Comparison of ENCODE assay signal across 8 cellular contexts in the genomic region with DNA sequence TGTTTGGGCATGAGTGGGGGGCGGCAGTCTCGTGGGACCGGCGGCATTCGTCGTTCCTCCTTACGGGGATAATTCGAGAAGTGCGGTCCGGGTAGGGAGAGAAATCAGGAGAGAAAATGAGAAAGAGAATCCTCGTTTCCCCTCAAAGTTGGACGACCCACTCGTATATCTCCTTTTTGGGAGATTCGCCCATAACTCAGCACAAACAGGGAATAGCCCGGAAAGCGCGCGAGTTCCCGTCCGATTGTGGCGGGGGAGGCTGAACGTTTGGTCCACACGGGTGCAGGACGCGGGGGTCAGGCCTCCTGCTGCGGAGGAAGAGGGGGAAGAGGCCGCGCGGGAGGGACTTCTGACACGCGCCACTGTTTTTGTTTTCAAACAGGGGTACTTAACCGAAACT. TPM values are rescaled to one million over a fixed set of nuclear protein-coding genes. Genes with fewer than 3 reads are reported as not detected.
DNase-seq lines count a peak whose midpoint lies in the region; ATAC-seq and TF ChIP-seq lines count a peak whose summit lies in the region.

No MANE protein-coding gene starts in this region.

- TF ChIP-seq EP300 in ovary (IDR thresholded peaks at IDR 0.05): no peak

- WGBS in ovary, 3 donors: 1 to 2% (median 1%) methylated on average over 32 of the region's 32 CpGs

- H3K27ac ChIP-seq in Peyer's patch (peak overlapping the region in 2 of 4 donors; percentile 65 to 84), ovary (no peak overlapping the region)

- no peaks in the 10 kb centered on the region for H3K9me3 ChIP-seq in Peyer's patch
- no peaks in the 10 kb centered on the region for H3K9me3 ChIP-seq in ovary

- H3K27me3 ChIP-seq in Peyer's patch (peaks cover 0 to 8% of the 10 kb centered on the region in 2 donors), ovary (no peaks in the 10 kb centered on the region)

- peak; percentile 34 for DNase-seq in EL
- DNase-seq in Peyer's patch: no peak
- peak; percentile 18 for DNase-seq in fibroblast of pulmonary artery (ENCODE audit: low read depth)
- peak; percentile 13 to 43 (median 19) for DNase-seq in ovary
- DNase-seq in H4 (ENCODE audit: low spot score): no peak
- no peak for DNase-seq in activated CD4-positive, alpha-beta T cell treated with anti-CD3 and anti-CD28 coated beads, Interleukin-2, amount 50 U/mL, for 48 hours

- ATAC-seq in GM21381 (IDR thresholded peaks at IDR 0.05; ENCODE audit: unreplicated experiment) (no peak), HG03460 (IDR thresholded peaks at IDR 0.05; ENCODE audit: unreplicated experiment) (no peak)

- no peak for TF ChIP-seq POLR2A in Peyer's patch (IDR thresholded peaks at IDR 0.05)
- no peak for TF ChIP-seq POLR2A in ovary (IDR thresholded peaks at IDR 0.05)

- H3K36me3 ChIP-seq in Peyer's patch: no peaks in the 10 kb centered on the region
- no peaks in the 10 kb centered on the region for H3K36me3 ChIP-seq in ovary

- H3K4me3 ChIP-seq in Peyer's patch: peak overlapping the region; percentile 49 to 92 (median 64)
- H3K4me3 ChIP-seq in fibroblast of pulmonary artery (replicated peaks; ENCODE audit: low read depth, low read length): peak overlapping the region; percentile 71
- peak overlapping the region; percentile 95 for H3K4me3 ChIP-seq in ovary

- intact Hi-C loops in ovary (cut with DNase I): no loop called here

- H3K4me1 ChIP-seq in Peyer's patch: peaks cover 0 to 8% (median 0%) of the 10 kb centered on the region in 4 donors
- no peaks in the 10 kb centered on the region for H3K4me1 ChIP-seq in ovary (ENCODE audit: insufficient read depth)

- TF ChIP-seq CTCF in Peyer's patch (IDR thresholded peaks at IDR 0.05) (no peak), fibroblast of pulmonary artery (IDR thresholded peaks at IDR 0.05; ENCODE audit: low read length, missing control alignments) (no peak), ovary (IDR thresholded peaks at IDR 0.05) (no peak)

RNA-seq across cellular contexts. Expression of gene POPDC3, which starts 42.4 kb away (rescaled TPM):
- total RNA-seq in Peyer's patch (not detected), ovary (under 1 TPM in 1 of 7 donors, not detected in 6; 0.45 TPM)
- 1 to 10 TPM in 1 of 2 donors, under 1 TPM in 1; 0.15 to 3.1 TPM for polyA plus RNA-seq in ovary
- total RNA-seq in H4 (2014; rRNA removed; shearing (Covaris generic)): 35.9 and 42.4 TPM in 2 replicates

Comparison
In these comparisons a context has a peak if more than half of its experiments do, and no peak if none do; other contexts are left out.
1. DNase-seq: peak in EL (single experiment), fibroblast of pulmonary artery (single experiment) and ovary (5 of 5); none in Peyer's patch (0 of 3), H4 (single experiment) and activated CD4-positive, alpha-beta T cell treated with anti-CD3 and anti-CD28 coated beads, Interleukin-2, amount 50 U/mL, for 48 hours (0 of 2).
2. RNA of gene POPDC3, which starts 42.4 kb away (total RNA-seq): 35.9 to 42.4 TPM in H4; 0.45 TPM in ovary and not detected in Peyer's patch; every median in the first group is over 10 times any median in the second.
3. Peak in every context shown above with its lines, with median percentiles within 50 percentile points of each other: H3K4me3 ChIP-seq.